In genomic region chr1:228082260-228082974, GRCh38 we compare ENCODE assay signal across 1 cellular context.
TF ChIP-seq lines count a peak whose summit lies in the region.

ARF1 (plus strand) TSS chr1:228082708; CDS start chr1:228097115, 14,407 bp downstream.

TF ChIP-seq in HEK293, 187 proteins besides CTCF, POLR2A, EP300 and RAD21 (continued from another document and continues in another):
- TF ChIP-seq ZNF324 (tag by site-specific recombination; IDR thresholded peaks at IDR 0.05) (peak; percentile 94), ZNF510 (tag by site-specific recombination; IDR thresholded peaks at IDR 0.05; ENCODE audit: insufficient replicate concordance) (no peak), ZNF132 (tag by site-specific recombination; IDR thresholded peaks at IDR 0.05; ENCODE audit: borderline replicate concordance) (no peak), PBX3 (CRISPR knock-in tag; IDR thresholded peaks at IDR 0.05) (peak; percentile 86), PRDM2 (tag by site-specific recombination; IDR thresholded peaks at IDR 0.05; ENCODE audit: borderline replicate concordance) (no peak), ZNF121 (tag by site-specific recombination; IDR thresholded peaks at IDR 0.05) (peak; percentile 74; the same call in 1 of the 2 replicates), HIC1 (tag by site-specific recombination; IDR thresholded peaks at IDR 0.05) (no peak), REPIN1 (tag by site-specific recombination; IDR thresholded peaks at IDR 0.05; ENCODE audit: low read depth) (no peak), ELK4 (IDR thresholded peaks at IDR 0.05; ENCODE audit: borderline replicate concordance, low read depth, low read length) (no peak), ZFP41 (tag by site-specific recombination; IDR thresholded peaks at IDR 0.05; ENCODE audit: borderline replicate concordance) (no peak), ZNF133 (tag by site-specific recombination; IDR thresholded peaks at IDR 0.05) (peak; percentile 28), ZNF311 (tag by site-specific recombination; IDR thresholded peaks at IDR 0.05; ENCODE audit: borderline replicate concordance) (no peak), BCL6B (tag by site-specific recombination; IDR thresholded peaks at IDR 0.05) (no peak), ZNF202 (tag by site-specific recombination; IDR thresholded peaks at IDR 0.05; ENCODE audit: borderline replicate concordance) (no peak), ZNF19 (tag by site-specific recombination; IDR thresholded peaks at IDR 0.05; ENCODE audit: low read depth) (no peak), GLI2 (tag by site-specific recombination; IDR thresholded peaks at IDR 0.05; ENCODE audit: borderline replicate concordance, low read depth) (no peak), RBAK (tag by site-specific recombination; IDR thresholded peaks at IDR 0.05) (no peak), ZSCAN5A (tag by site-specific recombination; IDR thresholded peaks at IDR 0.05) (peak; percentile 100), ZNF48 (tag by site-specific recombination; IDR thresholded peaks at IDR 0.05) (no peak), ZNF645 (tag by site-specific recombination; IDR thresholded peaks at IDR 0.05) (no peak), ZNF501 (tag by site-specific recombination; IDR thresholded peaks at IDR 0.05) (peak; percentile 95), ZSCAN4 (tag by site-specific recombination; IDR thresholded peaks at IDR 0.05) (no peak), ZNF548 (tag by site-specific recombination; IDR thresholded peaks at IDR 0.05) (peak; percentile 31; the same call in 1 of the 2 replicates), ZNF621 (tag by site-specific recombination; IDR thresholded peaks at IDR 0.05) (no peak), ZNF24 (tag by site-specific recombination; IDR thresholded peaks at IDR 0.05) (no peak), ZNF513 (tag by site-specific recombination; IDR thresholded peaks at IDR 0.05) (no peak; the same call in 1 of the 2 replicates), ZNF37A (tag by site-specific recombination; IDR thresholded peaks at IDR 0.05) (no peak), ZNF747 (tag by site-specific recombination; IDR thresholded peaks at IDR 0.05) (no peak), IKZF3 (tag by site-specific recombination; IDR thresholded peaks at IDR 0.05) (no peak), ZBTB26 (tag by site-specific recombination; optimal IDR thresholded peaks at IDR 0.05) (peak; percentile 96), TCF7L2 (IDR thresholded peaks at IDR 0.05; ENCODE audit: borderline replicate concordance, low read depth, low read length) (no peak), ZNF426 (tag by site-specific recombination; IDR thresholded peaks at IDR 0.05) (no peak), SCRT2 (tag by site-specific recombination; IDR thresholded peaks at IDR 0.05) (peak; percentile 100)
- TF ChIP-seq, protein P1, sequence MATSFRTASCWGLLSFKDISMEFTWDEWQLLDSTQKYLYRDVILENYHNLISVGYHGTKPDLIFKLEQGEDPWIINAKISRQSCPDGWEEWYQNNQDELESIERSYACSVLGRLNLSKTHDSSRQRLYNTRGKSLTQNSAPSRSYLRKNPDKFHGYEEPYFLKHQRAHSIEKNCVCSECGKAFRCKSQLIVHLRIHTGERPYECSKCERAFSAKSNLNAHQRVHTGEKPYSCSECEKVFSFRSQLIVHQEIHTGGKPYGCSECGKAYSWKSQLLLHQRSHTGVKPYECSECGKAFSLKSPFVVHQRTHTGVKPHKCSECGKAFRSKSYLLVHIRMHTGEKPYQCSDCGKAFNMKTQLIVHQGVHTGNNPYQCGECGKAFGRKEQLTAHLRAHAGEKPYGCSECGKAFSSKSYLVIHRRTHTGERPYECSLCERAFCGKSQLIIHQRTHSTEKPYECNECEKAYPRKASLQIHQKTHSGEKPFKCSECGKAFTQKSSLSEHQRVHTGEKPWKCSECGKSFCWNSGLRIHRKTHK (tag by site-specific recombination; IDR thresholded peaks at IDR 0.05): no peak
- TF ChIP-seq, protein P2, sequence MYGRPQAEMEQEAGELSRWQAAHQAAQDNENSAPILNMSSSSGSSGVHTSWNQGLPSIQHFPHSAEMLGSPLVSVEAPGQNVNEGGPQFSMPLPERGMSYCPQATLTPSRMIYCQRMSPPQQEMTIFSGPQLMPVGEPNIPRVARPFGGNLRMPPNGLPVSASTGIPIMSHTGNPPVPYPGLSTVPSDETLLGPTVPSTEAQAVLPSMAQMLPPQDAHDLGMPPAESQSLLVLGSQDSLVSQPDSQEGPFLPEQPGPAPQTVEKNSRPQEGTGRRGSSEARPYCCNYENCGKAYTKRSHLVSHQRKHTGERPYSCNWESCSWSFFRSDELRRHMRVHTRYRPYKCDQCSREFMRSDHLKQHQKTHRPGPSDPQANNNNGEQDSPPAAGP (tag by site-specific recombination; IDR thresholded peaks at IDR 0.05): no peak
